Comparison of ENCODE assay signal across 8 cellular contexts in the genomic region with DNA sequence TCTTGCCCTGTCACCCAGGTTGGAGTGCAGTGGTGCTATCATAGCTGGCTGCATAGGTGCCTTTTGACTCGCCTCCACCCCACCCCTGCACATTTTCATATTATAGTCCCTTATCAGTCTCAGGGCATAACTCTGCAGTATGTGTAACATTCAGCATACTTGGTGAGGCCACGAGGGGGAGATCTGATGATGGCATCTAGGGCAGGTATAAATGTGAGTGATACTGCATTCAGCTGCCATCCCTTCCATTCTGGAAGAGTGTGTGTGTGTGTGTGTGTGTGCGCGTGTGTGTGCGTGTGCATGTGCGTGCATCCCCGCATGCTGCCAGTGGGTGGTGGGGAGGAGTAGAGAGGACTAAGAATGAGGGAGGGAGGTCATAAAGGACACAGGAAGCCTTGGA.
A peak's percentile ranks its signal among the peaks of the same experiment; 100 is the strongest.
DNase-seq lines count a peak whose midpoint lies in the region; ATAC-seq and TF ChIP-seq lines count a peak whose summit lies in the region.

No MANE protein-coding gene starts in this region.

- H4K20me1 ChIP-seq in GM23248 (ENCODE audit: insufficient read depth): peaks cover 11% of the 10 kb centered on the region

- CTCF ChIA-PET in CD4-positive, alpha-beta T cell (lab: Charles Lee): interaction anchor here (0.5 to 1.4 kb wide), 2 partner anchors 79 to 875 kb away, joined by 3 to 5 read pairs; no protein-coding TSS in a partner anchor
- CTCF ChIA-PET in HEK293T (lab: Yijun Ruan, JAX): interaction anchor here (0.8 kb wide), 1 partner anchor 61 kb away, joined by 5 read pairs; no protein-coding TSS in a partner anchor

- no peak overlapping the region for H3K9ac ChIP-seq in GM23248

- no peaks in the 10 kb centered on the region for H3K9me3 Mint-ChIP-seq in CD4-positive, alpha-beta T cell
- H3K9me3 Mint-ChIP-seq in stimulated activated naive CD8-positive, alpha-beta T cell treated with anti-CD3 and anti-CD28 coated beads, Interleukin-15, amount 100 ng/mL, for 72 hours: no peaks in the 10 kb centered on the region

- H3K4me1 Mint-ChIP-seq in CD4-positive, alpha-beta T cell (ENCODE audit: low read depth): peaks cover 88% of the 10 kb centered on the region
- peaks cover 96% of the 10 kb centered on the region for H3K4me1 Mint-ChIP-seq in stimulated activated naive CD8-positive, alpha-beta T cell treated with anti-CD3 and anti-CD28 coated beads, Interleukin-15, amount 100 ng/mL, for 72 hours

- H3K36me3 ChIP-seq in GM23248 (ENCODE audit: low read depth): no peaks in the 10 kb centered on the region

- H3K9me3 ChIP-seq in CD4-positive, alpha-beta T cell (ENCODE audit: control insufficient read depth, low read length): no peaks in the 10 kb centered on the region
- no peaks in the 10 kb centered on the region for H3K9me3 ChIP-seq in GM23248 (ENCODE audit: low read depth)

- no peak overlapping the region for H2AFZ ChIP-seq in GM23248

- H3K4me1 ChIP-seq in GM23248 (ENCODE audit: insufficient read depth): peaks cover 43% of the 10 kb centered on the region

- POLR2A ChIA-PET in CD4-positive, alpha-beta T cell (lab: Charles Lee): no interaction called here
- POLR2A ChIA-PET in HEK293T (lab: Yijun Ruan, JAX): no interaction called here

- no peaks in the 10 kb centered on the region for H3K27me3 ChIP-seq in CD4-positive, alpha-beta T cell (ENCODE audit: control insufficient read depth, insufficient read depth, low read length)
- H3K27me3 ChIP-seq in GM23248 (replicated peaks; ENCODE audit: insufficient read depth): no peaks in the 10 kb centered on the region

- H3K4me2 ChIP-seq in GM23248 (ENCODE audit: unreplicated experiment): no peak overlapping the region

- peak overlapping the region; percentile 70 for H3K4me3 Mint-ChIP-seq in CD4-positive, alpha-beta T cell
- peak overlapping the region; percentile 62 to 69 for H3K4me3 Mint-ChIP-seq in stimulated activated naive CD8-positive, alpha-beta T cell treated with anti-CD3 and anti-CD28 coated beads, Interleukin-15, amount 100 ng/mL, for 72 hours

- peaks cover 36% of the 10 kb centered on the region for H3F3A ChIP-seq in GM23248 (ENCODE audit: insufficient read depth)

- ATAC-seq in CD4-positive, alpha-beta T cell (ENCODE audit: poor library complexity): peak; percentile 80
- ATAC-seq in stimulated activated naive CD8-positive, alpha-beta T cell treated with anti-CD3 and anti-CD28 coated beads, Interleukin-15, amount 100 ng/mL, for 72 hours: peak; percentile 85

- 91 to 99% methylated on average over 7 of the region's 7 CpGs for WGBS in GM23248 (ENCODE audit: low coverage in 1 of 2, low lambda C conversion rate in 2 of 2, missing lambda C conversion rate in 2 of 2), 2 experiments

- peak; percentile 15 for TF ChIP-seq CTCF in CD4-positive, alpha-beta T cell (IDR thresholded peaks at IDR 0.05)

- intact Hi-C loops in CD4-positive, alpha-beta T cell (cut with DNase I, micrococcal nuclease): loop anchor here (1.0 to 5.0 kb wide), 6 partner anchors 45 to 164 kb away; partner anchors contain the start of gene JARID2 (in 1 of the 2)

- no peak overlapping the region for H3K27ac ChIP-seq in CD4-positive, alpha-beta T cell (ENCODE audit: low read depth, low read length)
- no peak overlapping the region for H3K27ac ChIP-seq in GM23248

- H3K4me3 ChIP-seq in GM23248: no peak overlapping the region

- peaks cover 95% of the 10 kb centered on the region for H3K79me2 ChIP-seq in GM23248 (ENCODE audit: insufficient read depth)

- H3K36me3 Mint-ChIP-seq in CD4-positive, alpha-beta T cell (ENCODE audit: low read depth): no peaks in the 10 kb centered on the region

- no peaks in the 10 kb centered on the region for H3K27me3 Mint-ChIP-seq in CD4-positive, alpha-beta T cell
- H3K27me3 Mint-ChIP-seq in stimulated activated naive CD8-positive, alpha-beta T cell treated with anti-CD3 and anti-CD28 coated beads, Interleukin-15, amount 100 ng/mL, for 72 hours: no peaks in the 10 kb centered on the region

- peak; percentile 7 to 51 (median 26) for DNase-seq in CD4-positive, alpha-beta T cell
- peak; percentile 49 for DNase-seq in HEK293T (ENCODE audit: extremely low spot score)
- DNase-seq in activated CD4-positive, alpha-beta T cell treated with anti-CD3 and anti-CD28 coated beads for 4 hours: peak; percentile 22 to 43
- peak; percentile 70 for DNase-seq in germinal center (ENCODE audit: low spot score)
- peak; percentile 44 to 65 for DNase-seq in stimulated activated naive CD8-positive, alpha-beta T cell treated with anti-CD3 and anti-CD28 coated beads, Interleukin-15, amount 100 ng/mL, for 72 hours
- no peak for DNase-seq in GM23248
- DNase-seq in putamen (ENCODE audit: low spot score): no peak
- DNase-seq in mucosa of gallbladder (ENCODE audit: low spot score): no peak

- in situ Hi-C loops in GM23248 (cut with MboI): no loop called here

- no peaks in the 10 kb centered on the region for H3K9me2 ChIP-seq in GM23248 (ENCODE audit: insufficient read depth)

- H3K27ac Mint-ChIP-seq in CD4-positive, alpha-beta T cell: peak overlapping the region; percentile 25
- peak overlapping the region; percentile 94 to 98 for H3K27ac Mint-ChIP-seq in stimulated activated naive CD8-positive, alpha-beta T cell treated with anti-CD3 and anti-CD28 coated beads, Interleukin-15, amount 100 ng/mL, for 72 hours

TF ChIP-seq in HEK293T, 16 proteins besides CTCF, POLR2A, EP300 and RAD21:
- no peak for TF ChIP-seq FOXA1 (IDR thresholded peaks at IDR 0.05)
- TF ChIP-seq CTBP1 (IDR thresholded peaks at IDR 0.05; ENCODE audit: borderline replicate concordance): peak; percentile 47; the same call in 1 of the 2 replicates
- TF ChIP-seq TARDBP (IDR thresholded peaks at IDR 0.05): no peak
- no peak for TF ChIP-seq FOXK2 (IDR thresholded peaks at IDR 0.05)

Comparison
In these comparisons a context has a peak if more than half of its experiments do, and no peak if none do; other contexts are left out.
1. DNase-seq: peak in CD4-positive, alpha-beta T cell (10 of 10), HEK293T (single experiment), activated CD4-positive, alpha-beta T cell treated with anti-CD3 and anti-CD28 coated beads for 4 hours (2 of 2), germinal center (single experiment) and stimulated activated naive CD8-positive, alpha-beta T cell treated with anti-CD3 and anti-CD28 coated beads, Interleukin-15, amount 100 ng/mL, for 72 hours (2 of 2); none in GM23248 (single experiment), putamen (single experiment) and mucosa of gallbladder (single experiment).